Comparison of ENCODE assay signal across 8 cellular contexts in genomic region chr14:30375280-30375892, GRCh38.
DNase-seq lines count a peak whose midpoint lies in the region; ATAC-seq and TF ChIP-seq lines count a peak whose summit lies in the region.

No MANE protein-coding gene starts in this region.

- H3K9me2 ChIP-seq in OCI-LY1 (ENCODE audit: low read depth, low read length), result no peaks in the 10 kb centered on the region

- H3K27me3 ChIP-seq in OCI-LY1 (ENCODE audit: insufficient read depth, low read length) (no peaks in the 10 kb centered on the region), aorta (ENCODE audit: control insufficient read depth in 1 of 2, insufficient read depth in 2 of 2, low read length in 1 of 2) (peaks cover 0 to 2% of the 10 kb centered on the region in 2 donors)

- no peaks in the 10 kb centered on the region for H3K9me3 Mint-ChIP-seq in activated T-cell treated with anti-CD3 and anti-CD28 coated beads, Interleukin-2, amount 50 U/mL, for 4 hours

- peaks cover 21% of the 10 kb centered on the region for H3K27me3 Mint-ChIP-seq in activated T-cell treated with anti-CD3 and anti-CD28 coated beads, Interleukin-2, amount 50 U/mL, for 4 hours (ENCODE audit: low read depth)

- H3K4me3 Mint-ChIP-seq in activated T-cell treated with anti-CD3 and anti-CD28 coated beads, Interleukin-2, amount 50 U/mL, for 4 hours, result no peak overlapping the region

- TF ChIP-seq CTCF in OCI-LY1 (IDR thresholded peaks at IDR 0.05; ENCODE audit: low read length) (peak; percentile 87), foreskin fibroblast (IDR thresholded peaks at IDR 0.05; ENCODE audit: low read depth, low read length) (peak; percentile 90)

- no peak overlapping the region for H3K9ac ChIP-seq in OCI-LY1 (ENCODE audit: low read length)

- H3K27ac ChIP-seq in OCI-LY1 (ENCODE audit: low read depth, low read length, poor library complexity, severe bottlenecking), result no peak overlapping the region
- H3K27ac ChIP-seq in aorta (ENCODE audit: low read depth in 1 of 2, low read length in 2 of 2), result no peak overlapping the region

- H3K36me3 ChIP-seq in OCI-LY1 (ENCODE audit: insufficient read depth, low read length) (no peaks in the 10 kb centered on the region), aorta (ENCODE audit: control insufficient read depth in 1 of 2, insufficient read depth in 2 of 2, low read length in 1 of 2) (no peaks in the 10 kb centered on the region)

- H3K4me3 ChIP-seq in OCI-LY1 (ENCODE audit: low read depth, low read length, poor library complexity, severe bottlenecking), result no peak overlapping the region
- no peak overlapping the region for H3K4me3 ChIP-seq in foreskin fibroblast (ENCODE audit: low read depth in 1 of 2, low read length in 2 of 2)
- H3K4me3 ChIP-seq in aorta (ENCODE audit: low read length in 2 of 2), result no peak overlapping the region

- H3F3A ChIP-seq in OCI-LY1 (ENCODE audit: insufficient read depth, low read length), result no peaks in the 10 kb centered on the region

- H3K4me2 ChIP-seq in OCI-LY1 (ENCODE audit: low read length), result no peak overlapping the region

- 35 to 38% methylated on average over 5 of the region's 5 CpGs for WGBS in aorta, 2 donors

- H3K36me3 Mint-ChIP-seq in activated T-cell treated with anti-CD3 and anti-CD28 coated beads, Interleukin-2, amount 50 U/mL, for 4 hours (ENCODE audit: insufficient read depth), result no peaks in the 10 kb centered on the region

- no peaks in the 10 kb centered on the region for H3K4me1 ChIP-seq in OCI-LY1 (ENCODE audit: insufficient read depth, low read length, severe bottlenecking)
- no peaks in the 10 kb centered on the region for H3K4me1 ChIP-seq in aorta (ENCODE audit: control insufficient read depth in 1 of 2, insufficient read depth in 2 of 2, low read length in 2 of 2)

- no peaks in the 10 kb centered on the region for H3K4me1 Mint-ChIP-seq in activated T-cell treated with anti-CD3 and anti-CD28 coated beads, Interleukin-2, amount 50 U/mL, for 4 hours (ENCODE audit: low read depth)

- no peaks in the 10 kb centered on the region for H4K20me1 ChIP-seq in OCI-LY1 (ENCODE audit: insufficient read depth, low read length)

- ATAC-seq in GM21381 (IDR thresholded peaks at IDR 0.05; ENCODE audit: unreplicated experiment), result peak; percentile 89
- ATAC-seq in HG03575 (IDR thresholded peaks at IDR 0.05; ENCODE audit: extremely low read depth, insufficient number of reproducible peaks, low FRiP score, unreplicated experiment), result peak; percentile 87
- peak; percentile 71 to 80 for ATAC-seq in activated T-cell treated with anti-CD3 and anti-CD28 coated beads, Interleukin-2, amount 50 U/mL, for 4 hours
- ATAC-seq in aorta (ENCODE audit: low FRiP score), result peak; percentile 73

- H3K79me2 ChIP-seq in OCI-LY1 (ENCODE audit: insufficient read depth, low read length), result no peaks in the 10 kb centered on the region

- peak; percentile 35 for DNase-seq in Daoy (ENCODE audit: low read depth)
- DNase-seq in activated T-cell treated with anti-CD3 and anti-CD28 coated beads, Interleukin-2, amount 50 U/mL, for 4 hours, result peak; percentile 38
- DNase-seq in foreskin fibroblast, result peak; percentile 25 to 75
- peak in 7 of 10 donors; percentile 7 to 91 (median 62) for DNase-seq in posterior cingulate gyrus
- DNase-seq in aorta, result peak in 1 of 2 donors; percentile 60

- H2AFZ ChIP-seq in OCI-LY1 (ENCODE audit: low read length), result no peak overlapping the region

- H3K9me3 ChIP-seq in OCI-LY1 (ENCODE audit: low read length) (no peaks in the 10 kb centered on the region), aorta (ENCODE audit: control insufficient read depth, low read length) (peaks cover 2% of the 10 kb centered on the region)

- intact Hi-C loops in posterior cingulate gyrus (cut with DNase I) (loop anchor here (1.0 to 5.0 kb wide), 3 partner anchors 68 to 237 kb away; no protein-coding TSS in a partner anchor), aorta (cut with DNase I) (loop anchor here in 1 of 2 donors (5.0 kb wide), 2 partner anchors 67 to 147 kb away; no protein-coding TSS in a partner anchor)
